In genomic region chr6:24311775-24312174, GRCh38 we compare ENCODE assay signal across 3 cellular contexts. TPM values are rescaled to one million over a fixed set of nuclear protein-coding genes. Genes with fewer than 3 reads are reported as not detected.
"Had no signal": no experiment of that assay in that cellular context is flagged by ENCODE, and none has a peak within 500 bp of the region (broad histone marks: within the 10 kb centered on the region; RNA-seq: fewer than 3 reads in every experiment).

No MANE protein-coding gene starts in this region.

RNA-seq across cellular contexts. Expression of gene DCDC2, which starts 46.1 kb away (rescaled TPM):
- total RNA-seq: Right ventricle myocardium superior had no signal
- polyA plus RNA-seq: IgD-negative memory B cell, K562 had no signal
